Comparison of ENCODE assay signal across 1 cellular context in genomic region chr5:157511656-157512644, GRCh38.
TF ChIP-seq lines count a peak whose summit lies in the region.

No MANE protein-coding gene starts in this region.

TF ChIP-seq in HepG2, 621 proteins besides CTCF, POLR2A, EP300 and RAD21 (continued from another document and continues in another):
- TF ChIP-seq ATF2 (CRISPR knock-in tag; IDR thresholded peaks at IDR 0.05) (no peak), HES4 (CRISPR knock-in tag; IDR thresholded peaks at IDR 0.05; ENCODE audit: borderline replicate concordance) (no peak), MAFK (conservative IDR thresholded peaks at IDR 0.05 in 1 of 2, IDR thresholded peaks at IDR 0.05 in 1 of 2; ENCODE audit: low read length in 2 of 2) (no peak), ZNF720 (CRISPR knock-in tag; IDR thresholded peaks at IDR 0.05) (no peak), ZNF362 (CRISPR knock-in tag; IDR thresholded peaks at IDR 0.05; ENCODE audit: borderline replicate concordance) (peak; percentile 61; the same call in 1 of the 2 replicates), ZNF639 (CRISPR knock-in tag; conservative IDR thresholded peaks at IDR 0.05) (no peak), TFE3 (CRISPR knock-in tag; IDR thresholded peaks at IDR 0.05) (no peak), UBTF (CRISPR knock-in tag; IDR thresholded peaks at IDR 0.05) (no peak), STAT6 (CRISPR knock-in tag; IDR thresholded peaks at IDR 0.05; ENCODE audit: borderline replicate concordance) (no peak), TARDBP (CRISPR knock-in tag; IDR thresholded peaks at IDR 0.05) (no peak), MBNL3 (CRISPR knock-in tag; conservative IDR thresholded peaks at IDR 0.05) (no peak), ZNF276 (CRISPR knock-in tag; IDR thresholded peaks at IDR 0.05; ENCODE audit: low read depth) (no peak), HHEX (CRISPR knock-in tag; IDR thresholded peaks at IDR 0.05) (no peak), ZSCAN31 (CRISPR knock-in tag; IDR thresholded peaks at IDR 0.05; ENCODE audit: low read depth) (no peak), THAP7 (CRISPR knock-in tag; IDR thresholded peaks at IDR 0.05) (no peak), ZNF326 (CRISPR knock-in tag; IDR thresholded peaks at IDR 0.05; ENCODE audit: borderline replicate concordance) (no peak), YEATS2 (CRISPR knock-in tag; IDR thresholded peaks at IDR 0.05; ENCODE audit: borderline replicate concordance) (no peak), NFYB (CRISPR knock-in tag; IDR thresholded peaks at IDR 0.05) (no peak), DDIT3 (CRISPR knock-in tag; IDR thresholded peaks at IDR 0.05) (no peak), HIC2 (CRISPR knock-in tag; IDR thresholded peaks at IDR 0.05; ENCODE audit: low read depth) (peak; percentile 42; the same call in 1 of the 2 replicates), ATAD3A (CRISPR knock-in tag; IDR thresholded peaks at IDR 0.05) (no peak), ZBTB20 (CRISPR knock-in tag; IDR thresholded peaks at IDR 0.05; ENCODE audit: borderline replicate concordance, low read depth) (no peak), ZNF609 (CRISPR knock-in tag; IDR thresholded peaks at IDR 0.05; ENCODE audit: borderline replicate concordance) (no peak), ZNF614 (CRISPR knock-in tag; IDR thresholded peaks at IDR 0.05; ENCODE audit: borderline replicate concordance) (0 out of 2 replicates have a peak, but pooled peaks have one; percentile 36), REST (IDR thresholded peaks at IDR 0.05; ENCODE audit: borderline replicate concordance in 1 of 2, low read depth in 1 of 2, low read length in 2 of 2) (no peak), MYC (CRISPR knock-in tag; IDR thresholded peaks at IDR 0.05; ENCODE audit: borderline replicate concordance) (no peak), ZBTB42 (CRISPR knock-in tag; IDR thresholded peaks at IDR 0.05) (no peak), ZNF629 (CRISPR knock-in tag; conservative IDR thresholded peaks at IDR 0.05) (no peak)
